In genomic region chr4:43286137-43286536, GRCh38 we compare ENCODE assay signal across 29 cellular contexts.
"Had no signal": no experiment of that assay in that cellular context is flagged by ENCODE, and none has a peak within 500 bp of the region (broad histone marks: within the 10 kb centered on the region; RNA-seq: fewer than 3 reads in every experiment).

No MANE protein-coding gene starts in this region.

- DNase-seq: stimulated activated CD4-positive, alpha-beta T cell treated with anti-CD3 and anti-CD28 coated beads, Interleukin-2, amount 100 ng/mL, for 48 hours; stimulated activated CD4-positive, alpha-beta T cell treated with anti-CD3 and anti-CD28 coated beads, Interleukin-4, amount 100 ng/mL, for 1 hour; stimulated activated CD4-positive, alpha-beta T cell treated with anti-CD3 and anti-CD28 coated beads, Interleukin-4, amount 100 ng/mL, for 24 hours; stimulated activated CD4-positive, alpha-beta T cell treated with anti-CD3 and anti-CD28 coated beads, Interleukin-4, amount 100 ng/mL, for 4 hours; stimulated activated CD8-positive, alpha-beta memory T cell treated with anti-CD3 and anti-CD28 coated beads, Interleukin-4, amount 100 ng/mL, for 48 hours; stimulated activated naive B cell treated with anti-CD40 and anti-IgM and Interleukin-4, amounts not matched to agents 10 μg/mL and 1 μg/mL and 100 μg/mL, for 72 hours; stimulated activated naive CD4-positive, alpha-beta T cell; stimulated activated naive CD4-positive, alpha-beta T cell treated with Interleukin-2 at 50 U/mL for 16 hours; stimulated activated naive CD8-positive, alpha-beta T cell treated with anti-CD3 and anti-CD28 coated beads, Interleukin-15, amount 100 ng/mL, for 72 hours; stimulated activated naive CD8-positive, alpha-beta T cell treated with anti-CD3 and anti-CD28 coated beads, Interleukin-15, Interleukin-2, amounts not matched to agents 100 U/mL and 50 U/mL, for 24 hours; stomach; substantia nigra; testis; thyroid gland; tibial artery; transverse colon; trophoblast cell; upper lobe of left lung; upper lobe of right lung; uterus had no signal

- H3K4me3 Mint-ChIP-seq: stimulated activated effector memory CD8-positive, alpha-beta T cell treated with anti-CD3 and anti-CD28 coated beads, Interleukin-12 subunit alpha, Interleukin-12 subunit beta, amount 100 ng/mL, for 72 hours; stimulated activated memory B cell treated with anti-CD40 and anti-IgM and Interleukin-4, amounts not matched to agents 10 μg/mL and 1 μg/mL and 100 μg/mL, for 72 hours; stimulated activated naive B cell treated with anti-CD40 and anti-IgM and Interleukin-4, amounts not matched to agents 10 μg/mL and 1 μg/mL and 100 μg/mL, for 72 hours; stimulated activated naive CD8-positive, alpha-beta T cell treated with anti-CD3 and anti-CD28 coated beads, Interleukin-15, amount 100 ng/mL, for 72 hours; stimulated activated naive CD8-positive, alpha-beta T cell treated with anti-CD3 and anti-CD28 coated beads, Interleukin-15, Interleukin-2, amounts not matched to agents 100 ng/mL and 50 ng/mL, for 24 hours; type B pancreatic cell had no signal

- H3K4me3 ChIP-seq: stomach, suprapubic skin, testis, thoracic aorta, thyroid gland, tibial artery, tibial nerve, transverse colon, upper lobe of left lung, upper lobe of right lung, uterus, vagina had no signal

- H3K9me3 ChIP-seq: stomach, suprapubic skin, testis, thoracic aorta, thyroid gland, tibial artery, tibial nerve, transverse colon, upper lobe of left lung, upper lobe of right lung, uterus, vagina had no signal

- H3K27ac ChIP-seq: stomach, suprapubic skin, testis, thoracic aorta, thyroid gland, tibial artery, tibial nerve, transverse colon, upper lobe of left lung, upper lobe of right lung, uterus, vagina had no signal

- H3K27me3 Mint-ChIP-seq: stimulated activated memory B cell treated with anti-CD40 and anti-IgM and Interleukin-4, amounts not matched to agents 10 μg/mL and 1 μg/mL and 100 μg/mL, for 72 hours; stimulated activated naive B cell treated with anti-CD40 and anti-IgM and Interleukin-4, amounts not matched to agents 10 μg/mL and 1 μg/mL and 100 μg/mL, for 72 hours; stimulated activated naive CD8-positive, alpha-beta T cell treated with anti-CD3 and anti-CD28 coated beads, Interleukin-15, amount 100 ng/mL, for 72 hours; stimulated activated naive CD8-positive, alpha-beta T cell treated with anti-CD3 and anti-CD28 coated beads, Interleukin-15, Interleukin-2, amounts not matched to agents 100 ng/mL and 50 ng/mL, for 24 hours; type B pancreatic cell had no signal

- FAIRE-seq: urothelium cell line had no signal

- H3K4me1 Mint-ChIP-seq: stimulated activated effector memory CD8-positive, alpha-beta T cell treated with anti-CD3 and anti-CD28 coated beads, Interleukin-12 subunit alpha, Interleukin-12 subunit beta, amount 100 ng/mL, for 72 hours; stimulated activated memory B cell treated with anti-CD40 and anti-IgM and Interleukin-4, amounts not matched to agents 10 μg/mL and 1 μg/mL and 100 μg/mL, for 72 hours; stimulated activated naive B cell treated with anti-CD40 and anti-IgM and Interleukin-4, amounts not matched to agents 10 μg/mL and 1 μg/mL and 100 μg/mL, for 72 hours; stimulated activated naive CD8-positive, alpha-beta T cell treated with anti-CD3 and anti-CD28 coated beads, Interleukin-15, amount 100 ng/mL, for 72 hours had no signal

- H3K36me3 ChIP-seq: stomach, suprapubic skin, thoracic aorta, thyroid gland, tibial artery, tibial nerve, transverse colon, upper lobe of left lung, upper lobe of right lung, uterus, vagina had no signal

- H3K36me3 Mint-ChIP-seq: stimulated activated effector memory CD8-positive, alpha-beta T cell treated with anti-CD3 and anti-CD28 coated beads, Interleukin-12 subunit alpha, Interleukin-12 subunit beta, amount 100 ng/mL, for 72 hours; stimulated activated memory B cell treated with anti-CD40 and anti-IgM and Interleukin-4, amounts not matched to agents 10 μg/mL and 1 μg/mL and 100 μg/mL, for 72 hours; stimulated activated naive B cell treated with anti-CD40 and anti-IgM and Interleukin-4, amounts not matched to agents 10 μg/mL and 1 μg/mL and 100 μg/mL, for 72 hours; type B pancreatic cell had no signal

- H3K27me3 ChIP-seq: stomach, suprapubic skin, testis, thyroid gland, tibial artery, tibial nerve, transverse colon, upper lobe of left lung, upper lobe of right lung, uterus, vagina had no signal

- ATAC-seq: stimulated activated effector memory CD8-positive, alpha-beta T cell treated with anti-CD3 and anti-CD28 coated beads, Interleukin-12 subunit alpha, Interleukin-12 subunit beta, amount 100 ng/mL, for 72 hours; stimulated activated memory B cell treated with anti-CD40 and anti-IgM and Interleukin-4, amounts not matched to agents 10 μg/mL and 1 μg/mL and 100 μg/mL, for 72 hours; stimulated activated naive B cell treated with anti-CD40 and anti-IgM and Interleukin-4, amounts not matched to agents 10 μg/mL and 1 μg/mL and 100 μg/mL, for 72 hours; stimulated activated naive CD8-positive, alpha-beta T cell treated with anti-CD3 and anti-CD28 coated beads, Interleukin-15, amount 100 ng/mL, for 72 hours; stimulated activated naive CD8-positive, alpha-beta T cell treated with anti-CD3 and anti-CD28 coated beads, Interleukin-15, Interleukin-2, amounts not matched to agents 100 U/mL and 50 U/mL, for 24 hours; upper lobe of right lung had no signal

- H3K4me1 ChIP-seq: stomach, suprapubic skin, thyroid gland, tibial artery, tibial nerve, transverse colon, upper lobe of left lung, upper lobe of right lung, uterus, vagina had no signal

- H3K27ac Mint-ChIP-seq: stimulated activated effector memory CD8-positive, alpha-beta T cell treated with anti-CD3 and anti-CD28 coated beads, Interleukin-12 subunit alpha, Interleukin-12 subunit beta, amount 100 ng/mL, for 72 hours; stimulated activated memory B cell treated with anti-CD40 and anti-IgM and Interleukin-4, amounts not matched to agents 10 μg/mL and 1 μg/mL and 100 μg/mL, for 72 hours; stimulated activated naive B cell treated with anti-CD40 and anti-IgM and Interleukin-4, amounts not matched to agents 10 μg/mL and 1 μg/mL and 100 μg/mL, for 72 hours; stimulated activated naive CD8-positive, alpha-beta T cell treated with anti-CD3 and anti-CD28 coated beads, Interleukin-15, amount 100 ng/mL, for 72 hours; stimulated activated naive CD8-positive, alpha-beta T cell treated with anti-CD3 and anti-CD28 coated beads, Interleukin-15, Interleukin-2, amounts not matched to agents 100 ng/mL and 50 ng/mL, for 24 hours; type B pancreatic cell had no signal

- H3K9me3 Mint-ChIP-seq: stimulated activated naive CD8-positive, alpha-beta T cell treated with anti-CD3 and anti-CD28 coated beads, Interleukin-15, Interleukin-2, amounts not matched to agents 100 ng/mL and 50 ng/mL, for 24 hours; type B pancreatic cell had no signal
